In genomic region chr6:25963426-25964123, GRCh38 we compare ENCODE assay signal across 8 cellular contexts. TPM values are rescaled to one million over a fixed set of nuclear protein-coding genes. Genes with fewer than 3 reads are reported as not detected.
DNase-seq lines count a peak whose midpoint lies in the region; TF ChIP-seq lines count a peak whose summit lies in the region.

No MANE protein-coding gene starts in this region.

- H3K27ac Mint-ChIP-seq in CD14-positive monocyte, result peak overlapping the region; percentile 98 to 100 (median 99)

- TF ChIP-seq POLR2A in suprapubic skin (IDR thresholded peaks at IDR 0.05), result no peak

- H3K36me3 Mint-ChIP-seq in CD14-positive monocyte, result peaks cover 35 to 42% of the 10 kb centered on the region in 2 donors

- TF ChIP-seq EP300 in suprapubic skin (IDR thresholded peaks at IDR 0.05), result no peak

- WGBS in adipose tissue, 3 donors, result 4 to 10% (median 9%) methylated on average over 6 of the region's 6 CpGs
- WGBS in suprapubic skin, result 4% methylated on average over 6 of the region's 6 CpGs

- peak overlapping the region; percentile 8 for H3K27ac ChIP-seq in adipose tissue (ENCODE audit: low read depth, low read length)
- H3K27ac ChIP-seq in suprapubic skin, result peak overlapping the region; percentile 93
- no peak overlapping the region for H3K27ac ChIP-seq in caudate nucleus (ENCODE audit: low read depth, low read length)

- peaks cover 68% of the 10 kb centered on the region for H3K4me1 Mint-ChIP-seq in CD14-positive monocyte

- H3K36me3 ChIP-seq in suprapubic skin, result peaks cover 24% of the 10 kb centered on the region

- intact Hi-C loops in CD14-positive monocyte (cut with micrococcal nuclease), result loop anchor here in 1 of 2 donors (10.0 kb wide), 1 partner anchor 61 kb away; a partner anchor contains a TSS

- no peaks in the 10 kb centered on the region for H3K27me3 ChIP-seq in suprapubic skin

- peaks cover 0 to 4% (median under 1%) of the 10 kb centered on the region in 3 donors for H3K27me3 Mint-ChIP-seq in CD14-positive monocyte (ENCODE audit: low read depth in 3 of 3)

- H3K4me3 ChIP-seq in suprapubic skin, result peak overlapping the region; percentile 54

- peak overlapping the region; percentile 96 to 99 for H3K4me3 Mint-ChIP-seq in CD14-positive monocyte

- in situ Hi-C loops in KBM-7 (cut with MboI; ENCODE audit: low pct_unique_long_range_greater_than_20kb, low sequenced_read_pairs), result no loop called here

- H3K4me1 ChIP-seq in suprapubic skin, result peaks cover 67% of the 10 kb centered on the region

- DNase-seq in CD14-positive monocyte (ENCODE audit: low spot score), result no peak
- peak; percentile 52 for DNase-seq in KBM-7
- peak; percentile 64 for DNase-seq in iPS-NIHi7 (ENCODE audit: extremely low spot score)
- DNase-seq in suprapubic skin (ENCODE audit: low spot score in 2 of 2), result no peak
- DNase-seq in HK-2 (ENCODE audit: unreplicated experiment), result no peak
- no peak for DNase-seq in caudate nucleus (lab: John Stamatoyannopoulos, UW)
- no peak for DNase-seq in C1 segment of cervical spinal cord (lab: John Stamatoyannopoulos, UW)

- peaks cover 0 to 3% (median 0%) of the 10 kb centered on the region in 7 donors for H3K9me3 Mint-ChIP-seq in CD14-positive monocyte

- no peaks in the 10 kb centered on the region for H3K9me3 ChIP-seq in suprapubic skin

- TF ChIP-seq CTCF in CD14-positive monocyte (IDR thresholded peaks at IDR 0.05) (no peak), suprapubic skin (IDR thresholded peaks at IDR 0.05) (no peak)

RNA-seq across cellular contexts. Expression of gene TRIM38, which starts 1.0 kb away (rescaled TPM):
- 1 to 10 TPM; 4.1 to 8.0 TPM for polyA plus RNA-seq in CD14-positive monocyte
- polyA plus RNA-seq in adipose tissue, result 1 to 10 TPM; 1.5 to 9.6 (median 3.2) TPM
- total RNA-seq in suprapubic skin, result 10 to 100 TPM in 1 of 4 donors, 1 to 10 TPM in 3; 3.9 to 14.9 (median 6.4) TPM

RNA-seq across cellular contexts. Expression of gene SLC17A2, which starts 33.1 kb away (rescaled TPM):
- polyA plus RNA-seq in CD14-positive monocyte (not detected), adipose tissue (not detected)
- total RNA-seq in suprapubic skin, result not detected

Comparison
In these comparisons a context has a peak if more than half of its experiments do, and no peak if none do; other contexts are left out.
1. DNase-seq: peak in KBM-7 (single experiment) and iPS-NIHi7 (single experiment); none in CD14-positive monocyte (single experiment), suprapubic skin (0 of 2), HK-2 (single experiment), caudate nucleus (0 of 61) and C1 segment of cervical spinal cord (0 of 14).